Comparison of ENCODE assay signal across 7 cellular contexts in genomic region chrX:12974797-12975669, GRCh38. TPM values are rescaled to one million over a fixed set of nuclear protein-coding genes. Genes with fewer than 3 reads are reported as not detected.
A peak's percentile ranks its signal among the peaks of the same experiment; 100 is the strongest.
DNase-seq lines count a peak whose midpoint lies in the region; ATAC-seq and TF ChIP-seq lines count a peak whose summit lies in the region.

TSS of gene TMSB4X (plus strand) at chrX:12975110.

- ATAC-seq in GM18867 (IDR thresholded peaks at IDR 0.05; ENCODE audit: unreplicated experiment) (peak; percentile 55), HG03103 (IDR thresholded peaks at IDR 0.05; ENCODE audit: low read depth, unreplicated experiment) (peak; percentile 38)

- TF ChIP-seq CTCF in spleen (IDR thresholded peaks at IDR 0.05 in 8 of 11, conservative IDR thresholded peaks at IDR 0.05 in 3 of 11), result peak in 1 of 11 experiments; percentile 5

- DNase-seq in NCI-H446 treated with DMSO at 0.1 percent for 48 hours (lab: John Stamatoyannopoulos, UW), result peak; percentile 89
- DNase-seq in activated CD4-positive, CD25-positive, alpha-beta regulatory T cell treated with anti-CD3 and anti-CD28 coated beads, Interleukin-2, amount 50 U/mL, for 16 hours (ENCODE audit: low read depth, low spot score), result peak; percentile 70
- DNase-seq in caudate nucleus (lab: John Stamatoyannopoulos, UW), result peak in 60 of 61 donors; percentile 1 to 90 (median 72)
- peak; percentile 79 for DNase-seq in inferior parietal cortex (ENCODE audit: extremely low spot score)
- peak; percentile 96 for DNase-seq in spleen

- H3K27ac ChIP-seq in caudate nucleus (ENCODE audit: low read depth, low read length) (peak within 1 kb of the TSS; percentile 98), spleen (peak within 1 kb of the TSS; percentile 75 to 98 (median 97))

- peaks cover 0 to 13% (median 0%) of the 10 kb centered on the region in 8 donors for H3K9me3 ChIP-seq in spleen

- H3K36me3 ChIP-seq in spleen, result peaks cover 0 to 24% (median 0%) of the 10 kb centered on the region in 6 donors

- H3K4me1 ChIP-seq in spleen, result peaks cover 11 to 59% (median 43%) of the 10 kb centered on the region in 6 donors

- 0 to 33% (median 1%) methylated on average over 11 to 60 of the region's 60 CpGs for WGBS in spleen, 5 donors

- peak; percentile 96 to 99 (median 99) for TF ChIP-seq POLR2A in spleen (IDR thresholded peaks at IDR 0.05)

- peak within 1 kb of the TSS; percentile 64 to 89 (median 74) for H3K4me3 ChIP-seq in spleen

- intact Hi-C loops in spleen (cut with DNase I; ENCODE audit: low total_unique reads), result no loop called here

- peaks cover 0 to 15% (median 0%) of the 10 kb centered on the region in 7 donors for H3K27me3 ChIP-seq in spleen (replicated peaks in 1 of 7)

RNA-seq across cellular contexts. Expression of gene TMSB4X, which starts in this region (rescaled TPM):
- total RNA-seq in spleen, result over 10,000 TPM in 3 of 7 donors, 1,000 to 10,000 TPM in 4; 6,343 to 12,135 (median 6,919) TPM
- over 10,000 TPM; 14,844 to 19,174 (median 17,521) TPM for polyA plus RNA-seq in spleen

Comparison
In these comparisons a context has a peak if more than half of its experiments do, and no peak if none do; other contexts are left out.
1. Peak in every context shown above with its lines: DNase-seq, ATAC-seq, H3K4me3 ChIP-seq and H3K27ac ChIP-seq.